8 cellular contexts compared by ENCODE assay signal in genomic region chr18:37254256-37254880, GRCh38.
DNase-seq lines count a peak whose midpoint lies in the region; ATAC-seq and TF ChIP-seq lines count a peak whose summit lies in the region.

No MANE protein-coding gene starts in this region.

- TF ChIP-seq CTCF in activated B cell treated with CpG ODN at 0.5 μM for 24 hours (IDR thresholded peaks at IDR 0.05) (no peak), smooth muscle cell (IDR thresholded peaks at IDR 0.05; ENCODE audit: borderline replicate concordance, insufficient read depth, poor library complexity, severe bottlenecking) (no peak), lower leg skin (IDR thresholded peaks at IDR 0.05) (no peak)

- no peaks in the 10 kb centered on the region for H4K20me1 ChIP-seq in smooth muscle cell (ENCODE audit: low read depth)

- peak overlapping the region; percentile 68 for H3K4me3 Mint-ChIP-seq in activated B cell treated with CpG ODN at 0.5 μM for 24 hours

- intact Hi-C loops in activated B cell treated with CpG ODN at 0.5 μM for 24 hours (cut with micrococcal nuclease): no loop called here
- intact Hi-C loops in lower leg skin (cut with DNase I; ENCODE audit: low total_unique reads): no loop called here

- POLR2A ChIA-PET in activated B cell treated with CpG ODN at 0.5 μM for 24 hours (lab: Charles Lee): no interaction called here

- no peaks in the 10 kb centered on the region for H3K36me3 Mint-ChIP-seq in activated B cell treated with CpG ODN at 0.5 μM for 24 hours (ENCODE audit: low read depth)

- no peaks in the 10 kb centered on the region for H3K79me2 ChIP-seq in smooth muscle cell (ENCODE audit: low read depth)

- 36% methylated on average over 8 of the region's 49 CpGs for WGBS in smooth muscle cell (ENCODE audit: low lambda C conversion rate)
- WGBS in lower leg skin, 2 donors: 12 to 17% methylated on average over 23 to 37 of the region's 49 CpGs

- H3K4me3 ChIP-seq in iPS-11a (ENCODE audit: low read depth, low read length) (peak overlapping the region; percentile 53), smooth muscle cell (peak overlapping the region; percentile 54), lower leg skin (ENCODE audit: low read depth, poor library complexity, severe bottlenecking) (no peak overlapping the region)

- H3K27me3 ChIP-seq in smooth muscle cell (ENCODE audit: low read depth): peaks cover 65% of the 10 kb centered on the region

- DNase-seq in activated B cell treated with CpG ODN at 0.5 μM for 24 hours (no peak), smooth muscle cell (lab: John Stamatoyannopoulos, UW; ENCODE audit: unreplicated experiment) (no peak), LoVo (ENCODE audit: low spot score) (no peak), lower leg skin (ENCODE audit: low spot score in 2 of 2) (no peak)

- H3K27ac ChIP-seq in smooth muscle cell (ENCODE audit: low read depth): no peak overlapping the region

- no peaks in the 10 kb centered on the region for H3K36me3 ChIP-seq in smooth muscle cell (ENCODE audit: low read depth)

- no peaks in the 10 kb centered on the region for H3K9me3 Mint-ChIP-seq in activated B cell treated with CpG ODN at 0.5 μM for 24 hours

- ATAC-seq in HG02678 (IDR thresholded peaks at IDR 0.05; ENCODE audit: unreplicated experiment) (peak; percentile 17), activated B cell treated with CpG ODN at 0.5 μM for 24 hours (ENCODE audit: low read depth) (no peak), HG02981 (IDR thresholded peaks at IDR 0.05; ENCODE audit: unreplicated experiment) (no peak), HG03196 (IDR thresholded peaks at IDR 0.05; ENCODE audit: unreplicated experiment) (no peak)

- peaks cover 59% of the 10 kb centered on the region for H3K27me3 Mint-ChIP-seq in activated B cell treated with CpG ODN at 0.5 μM for 24 hours

- H3K4me2 ChIP-seq in smooth muscle cell: peak overlapping the region; percentile 91

- no peaks in the 10 kb centered on the region for H3K4me1 ChIP-seq in smooth muscle cell (ENCODE audit: low read depth)

- H3K4me1 Mint-ChIP-seq in activated B cell treated with CpG ODN at 0.5 μM for 24 hours: peaks cover 13% of the 10 kb centered on the region

- CTCF ChIA-PET in activated B cell treated with CpG ODN at 0.5 μM for 24 hours (lab: Charles Lee): no interaction called here

- H3K9me3 ChIP-seq in smooth muscle cell (replicated peaks; ENCODE audit: low read depth): no peaks in the 10 kb centered on the region

- H3F3A ChIP-seq in smooth muscle cell (ENCODE audit: low read depth): peaks cover 4% of the 10 kb centered on the region

- no peak overlapping the region for H3K9ac ChIP-seq in smooth muscle cell (ENCODE audit: low read depth)

- TF ChIP-seq POLR2A in lower leg skin (IDR thresholded peaks at IDR 0.05): no peak

- H3K27ac Mint-ChIP-seq in activated B cell treated with CpG ODN at 0.5 μM for 24 hours: no peak overlapping the region

- H2AFZ ChIP-seq in smooth muscle cell (ENCODE audit: low read depth): no peak overlapping the region
